Comparison of ENCODE assay signal across 8 cellular contexts in genomic region chr20:18496740-18497592, GRCh38. TPM values are rescaled to one million over a fixed set of nuclear protein-coding genes. Genes with fewer than 3 reads are reported as not detected.
DNase-seq lines count a peak whose midpoint lies in the region; ATAC-seq, FAIRE-seq and TF ChIP-seq lines count a peak whose summit lies in the region.

Gene RBBP9 (minus strand): TSS chr20:18497225. CDS start chr20:18497167, 58 bp downstream.

- H3K4me3 ChIP-seq in H7 (ENCODE audit: insufficient read depth, low read depth, low read length), result peak within 1 kb of the TSS; percentile 93
- peak within 1 kb of the TSS; percentile 94 for H3K4me3 ChIP-seq in Loucy (ENCODE audit: low read length, poor library complexity, severe bottlenecking)
- H3K4me3 ChIP-seq in gastroesophageal sphincter, result peak within 1 kb of the TSS; percentile 53 to 59
- H3K4me3 ChIP-seq in neutrophil (ENCODE audit: low read depth in 1 of 2, low read length in 1 of 2), result peak within 1 kb of the TSS; percentile 70 to 84

- no peak for TF ChIP-seq EP300 in gastroesophageal sphincter (IDR thresholded peaks at IDR 0.05)

- peak within 1 kb of the TSS; percentile 52 to 79 (median 68) for H3K27ac ChIP-seq in gastroesophageal sphincter
- H3K27ac ChIP-seq in neutrophil, result peak within 1 kb of the TSS; percentile 58

- FAIRE-seq in G401.6 (lab: Jason Lieb, UNC), result peak; percentile 91

- TF ChIP-seq POLR2A in gastroesophageal sphincter (IDR thresholded peaks at IDR 0.05), result no peak

- 0 to 6% methylated on average over 5 to 8 of the region's 31 CpGs for WGBS in gastroesophageal sphincter (ENCODE audit: low coverage in 1 of 2), 2 donors

- no peaks in the 10 kb centered on the region for H4K20me1 ChIP-seq in Loucy (ENCODE audit: insufficient read depth, low read length, poor library complexity, severe bottlenecking)

- H3K4me1 ChIP-seq in Loucy (ENCODE audit: insufficient read depth, low read length, poor library complexity, severe bottlenecking) (peaks cover 24% of the 10 kb centered on the region), gastroesophageal sphincter (peaks cover 0 to 18% (median 6%) of the 10 kb centered on the region in 3 donors), neutrophil (ENCODE audit: control insufficient read depth in 1 of 2, insufficient read depth in 1 of 2, low read depth in 1 of 2, low read length in 1 of 2) (peaks cover 43 to 52% of the 10 kb centered on the region in 2 experiments)

- DNase-seq in H7, result peak; percentile 92
- peak; percentile 87 for DNase-seq in SK-MEL-5 (ENCODE audit: low read depth, low spot score)
- DNase-seq in activated naive CD4-positive, alpha-beta T cell (lab: John Stamatoyannopoulos, UW), result peak; percentile 15 to 59 (median 38)

- no peaks in the 10 kb centered on the region for H3K9me2 ChIP-seq in Loucy (replicated peaks; ENCODE audit: low read depth, low read length)

- ATAC-seq in gastroesophageal sphincter, result peak; percentile 99

- H3F3A ChIP-seq in Loucy (ENCODE audit: low read depth), result no peaks in the 10 kb centered on the region

- peak within 1 kb of the TSS; percentile 99 for H2AFZ ChIP-seq in Loucy (ENCODE audit: low read length)

- TF ChIP-seq CTCF in Loucy (conservative IDR thresholded peaks at IDR 0.05; ENCODE audit: low read length) (no peak), gastroesophageal sphincter (IDR thresholded peaks at IDR 0.05) (peak in 1 of 4 experiments; percentile 6), neutrophil (IDR thresholded peaks at IDR 0.05) (no peak), subcutaneous adipose tissue (IDR thresholded peaks at IDR 0.05; ENCODE audit: low read depth) (no peak)

- H3K9me3 ChIP-seq in Loucy (ENCODE audit: insufficient read depth, low read depth, low read length) (no peaks in the 10 kb centered on the region), gastroesophageal sphincter (no peaks in the 10 kb centered on the region), neutrophil (no peaks in the 10 kb centered on the region)

- H3K9ac ChIP-seq in Loucy (ENCODE audit: low read depth, low read length, poor library complexity, severe bottlenecking), result peak within 1 kb of the TSS; percentile 74

- peaks cover 4% of the 10 kb centered on the region; the same call in 1 of the 2 replicates for H3K36me3 ChIP-seq in H7 (replicated peaks; ENCODE audit: control insufficient read depth, insufficient read depth, low read length)
- no peaks in the 10 kb centered on the region for H3K36me3 ChIP-seq in Loucy (ENCODE audit: insufficient read depth, low read length)
- H3K36me3 ChIP-seq in gastroesophageal sphincter, result peaks cover 0 to 18% of the 10 kb centered on the region in 2 donors
- H3K36me3 ChIP-seq in neutrophil, result no peaks in the 10 kb centered on the region

- H3K27me3 ChIP-seq in H7 (ENCODE audit: control insufficient read depth, insufficient read depth, low read length) (no peaks in the 10 kb centered on the region), Loucy (ENCODE audit: insufficient read depth, low read length, poor library complexity, severe bottlenecking) (peaks cover 2% of the 10 kb centered on the region), gastroesophageal sphincter (no peaks in the 10 kb centered on the region), neutrophil (no peaks in the 10 kb centered on the region)

- in situ Hi-C loops in SK-MEL-5 (cut with HindIII; ENCODE audit: low pct_unique_long_range_greater_than_20kb, low sequenced_read_pairs), result no loop called here

- peaks cover 14% of the 10 kb centered on the region for H3K79me2 ChIP-seq in Loucy (ENCODE audit: insufficient read depth, low read length)

- peak within 1 kb of the TSS; percentile 84 for H3K4me2 ChIP-seq in Loucy (ENCODE audit: low read depth, low read length, poor library complexity, severe bottlenecking)

RNA-seq across cellular contexts. Expression of gene RBBP9, which starts in this region (rescaled TPM):
- 17.0 and 24.7 TPM in 2 replicates for total RNA-seq in H7 (2014; rRNA removed; shearing (Covaris generic))
- total RNA-seq in SK-MEL-5 (2014; rRNA removed; shearing (Covaris generic)), result 15.7 and 17.8 TPM in 2 replicates
- polyA plus RNA-seq in SK-MEL-5 (2015; cell fraction: cytosol; rRNA removed), result 10.0 and 19.5 TPM in 2 replicates
- 13.4 and 24.1 TPM in 2 replicates for polyA plus RNA-seq in SK-MEL-5 (2015; cell fraction: nucleus; rRNA removed)
- total RNA-seq in gastroesophageal sphincter, result 10 to 100 TPM; 14.9 to 27.0 (median 21.2) TPM
- 10 to 100 TPM; 11.3 to 16.3 (median 12.6) TPM for total RNA-seq in subcutaneous adipose tissue

Comparison
In these comparisons a context has a peak if more than half of its experiments do, and no peak if none do; other contexts are left out.
1. Peak in every context shown above with its lines: DNase-seq, ATAC-seq, H3K4me3 ChIP-seq and H3K27ac ChIP-seq.
2. DNase-seq: peak in every context shown above with its lines; median percentile 92 in H7; 87 in SK-MEL-5; 38 in activated naive CD4-positive, alpha-beta T cell.